ENCODE assay signal across 15 cellular contexts in genomic region chr1:116693759-116694482, GRCh38. TPM values are rescaled to one million over a fixed set of nuclear protein-coding genes. Genes with fewer than 3 reads are reported as not detected.
A peak's percentile ranks its signal among the peaks of the same experiment; 100 is the strongest.
DNase-seq lines count a peak whose midpoint lies in the region; ATAC-seq and TF ChIP-seq lines count a peak whose summit lies in the region.
"Had no signal": no experiment of that assay in that cellular context is flagged by ENCODE, and none has a peak within 500 bp of the region (broad histone marks: within the 10 kb centered on the region; RNA-seq: fewer than 3 reads in every experiment).

No MANE protein-coding gene starts in this region.

- H2BK5ac ChIP-seq in trophoblast cell (ENCODE audit: low read depth, low read length, poor library complexity) = no peak overlapping the region

- no peak overlapping the region for H3K4me2 ChIP-seq in trophoblast cell (ENCODE audit: low read length)

- H2BK120ac ChIP-seq in trophoblast cell (ENCODE audit: insufficient read depth, low read length, poor library complexity) = no peak overlapping the region

- H3K14ac ChIP-seq in trophoblast cell (ENCODE audit: low read length) = no peak overlapping the region

- peak; percentile 88 for ATAC-seq in RWPE2 (ENCODE audit: low read depth)
- no peak for ATAC-seq in WTC11
- no peak for ATAC-seq in GM21423 (IDR thresholded peaks at IDR 0.05; ENCODE audit: unreplicated experiment)
- no peak for ATAC-seq in HG03280 (IDR thresholded peaks at IDR 0.05; ENCODE audit: unreplicated experiment)
- ATAC-seq in GM19035 (IDR thresholded peaks at IDR 0.05; ENCODE audit: unreplicated experiment) = no peak

- no peak overlapping the region for H3K9ac ChIP-seq in trophoblast cell (ENCODE audit: low read length)

- H3K4me1 ChIP-seq in RWPE2 (ENCODE audit: insufficient read depth, poor library complexity, severe bottlenecking) (peaks cover 33% of the 10 kb centered on the region), esophagus (ENCODE audit: control insufficient read depth in 2 of 2, insufficient read depth in 2 of 2, low read length in 1 of 2) (peaks cover 0 to 17% of the 10 kb centered on the region in 2 donors), trophoblast cell (ENCODE audit: control insufficient read depth in 1 of 2, insufficient read depth in 2 of 2, low read length in 2 of 2) (peaks cover 15 to 22% of the 10 kb centered on the region in 2 experiments)

- peaks cover 37% of the 10 kb centered on the region for H3K4me1 Mint-ChIP-seq in WTC11

- no peaks in the 10 kb centered on the region for H3K9me3 ChIP-seq in RWPE2 (ENCODE audit: severe bottlenecking)
- no peaks in the 10 kb centered on the region for H3K9me3 ChIP-seq in esophagus (ENCODE audit: control insufficient read depth in 2 of 2, insufficient read depth in 1 of 2, low read depth in 1 of 2, low read length in 1 of 2)
- no peaks in the 10 kb centered on the region for H3K9me3 ChIP-seq in trophoblast cell (ENCODE audit: insufficient read depth, low read depth, low read length)
- H3K9me3 ChIP-seq: stomach had no signal

- H3K9me3 Mint-ChIP-seq in WTC11 = 0 out of 2 replicates have a peak, but pooled peaks cover 3% of the 10 kb centered on the region
- H3K9me3 Mint-ChIP-seq: activated naive CD8-positive, alpha-beta T cell treated with anti-CD3 and anti-CD28 coated beads, Interleukin-2, amount 10 ng/mL, durations not matched to agents 7 days and 5 days; T-helper 2 cell treated with Interferon-gamma antibody and Interleukin-4, amounts not matched to agents 5 μg/mL and 100 μg/mL, for 36 hours had no signal

- no peak overlapping the region for H3K18ac ChIP-seq in trophoblast cell (ENCODE audit: low read length)

- H2AFZ ChIP-seq in trophoblast cell (ENCODE audit: insufficient read depth, low read length, poor library complexity) = no peak overlapping the region

- H3K36me3 ChIP-seq in RWPE2 (ENCODE audit: low read depth) = no peaks in the 10 kb centered on the region
- no peaks in the 10 kb centered on the region for H3K36me3 ChIP-seq in esophagus (ENCODE audit: control insufficient read depth in 2 of 2, insufficient read depth in 2 of 2, low read length in 1 of 2)
- no peaks in the 10 kb centered on the region for H3K36me3 ChIP-seq in trophoblast cell (ENCODE audit: control insufficient read depth in 1 of 2, insufficient read depth in 2 of 2, low read length in 2 of 2)
- H3K36me3 ChIP-seq: stomach had no signal

- H3K79me2 ChIP-seq in trophoblast cell (ENCODE audit: control insufficient read depth, insufficient read depth, low read length, poor library complexity) = no peaks in the 10 kb centered on the region

- H3K36me3 Mint-ChIP-seq in WTC11 = no peaks in the 10 kb centered on the region
- H3K36me3 Mint-ChIP-seq: activated naive CD8-positive, alpha-beta T cell treated with anti-CD3 and anti-CD28 coated beads, Interleukin-2, amount 10 ng/mL, durations not matched to agents 7 days and 5 days had no signal

- H3K27me3 Mint-ChIP-seq in WTC11 (ENCODE audit: low read depth) = no peaks in the 10 kb centered on the region

- H3K79me1 ChIP-seq in trophoblast cell (ENCODE audit: low read length) = peaks cover 18% of the 10 kb centered on the region

- H3K4me3 ChIP-seq in RWPE2 (ENCODE audit: severe bottlenecking) (no peak overlapping the region), esophagus (ENCODE audit: low read depth in 1 of 2, low read length in 2 of 2) (no peak overlapping the region), trophoblast cell (ENCODE audit: low read depth, low read length) (no peak overlapping the region)
- H3K4me3 ChIP-seq: stomach had no signal

- TF ChIP-seq CTCF in RWPE2 (IDR thresholded peaks at IDR 0.05; ENCODE audit: poor library complexity, severe bottlenecking) (no peak), WTC11 (IDR thresholded peaks at IDR 0.05) (no peak)

- H3K27ac ChIP-seq in RWPE2 (ENCODE audit: poor library complexity, severe bottlenecking) (peak overlapping the region; percentile 68), esophagus (ENCODE audit: low read depth in 2 of 2, low read length in 1 of 2) (peak overlapping the region; percentile 75 to 92), trophoblast cell (ENCODE audit: low read depth, low read length) (no peak overlapping the region)
- H3K27ac ChIP-seq: stomach had no signal

- H3K4me3 Mint-ChIP-seq in WTC11 = no peak overlapping the region
- H3K4me3 Mint-ChIP-seq: activated naive CD8-positive, alpha-beta T cell treated with anti-CD3 and anti-CD28 coated beads, Interleukin-2, amount 10 ng/mL, durations not matched to agents 7 days and 5 days; T-helper 2 cell treated with Interferon-gamma antibody and Interleukin-4, amounts not matched to agents 5 μg/mL and 100 μg/mL, for 36 hours had no signal

- CTCF ChIA-PET in WTC11 (lab: Charles Lee) = interaction anchor here (1.1 kb wide), 1 partner anchor 18 kb away, joined by 4 read pairs; no protein-coding TSS in a partner anchor

- no peak overlapping the region for H4K12ac ChIP-seq in trophoblast cell (ENCODE audit: low read depth, low read length)

- 54 to 65% methylated on average over 5 of the region's 5 CpGs for WGBS in esophagus, 2 donors
- WGBS in trophoblast cell (ENCODE audit: extremely low coverage, insufficient coverage, insufficient read length) = no CpG with 5 or more reads among the region's 5 CpGs

- peak overlapping the region; percentile 23 for H4K91ac ChIP-seq in trophoblast cell (ENCODE audit: low read depth, low read length)

- POLR2A ChIA-PET in WTC11 (lab: Charles Lee) = no interaction called here

- H2BK12ac ChIP-seq in trophoblast cell (ENCODE audit: low read length) = peak overlapping the region; percentile 16

- no peak overlapping the region for H3K4ac ChIP-seq in trophoblast cell (ENCODE audit: low read depth, low read length)

- H4K8ac ChIP-seq in trophoblast cell (ENCODE audit: low read depth, low read length) = no peak overlapping the region

- DNase-seq in GM04503 (ENCODE audit: low read depth) = peak; percentile 27
- peak; percentile 89 for DNase-seq in RWPE2 (ENCODE audit: low spot score)
- peak; percentile 37 to 42 for DNase-seq in trophoblast cell
- no peak for DNase-seq in WTC11 (ENCODE audit: low spot score)
- DNase-seq: activated naive CD8-positive, alpha-beta T cell treated with anti-CD3 and anti-CD28 coated beads, Interleukin-2, amount 10 ng/mL, durations not matched to agents 7 days and 5 days; hippocampal formation; Kasumi-1; NCI-H2107; stimulated activated CD4-positive, alpha-beta T cell treated with anti-CD3 and anti-CD28 coated beads, Interleukin-4, amount 100 ng/mL, for 1 hour; stomach had no signal

- no peak overlapping the region for H3K23ac ChIP-seq in trophoblast cell (ENCODE audit: low read length)

- no peak overlapping the region for H2AK5ac ChIP-seq in trophoblast cell (ENCODE audit: low read length)

- H3K27me3 ChIP-seq in RWPE2 (ENCODE audit: insufficient read depth, poor library complexity, severe bottlenecking) = no peaks in the 10 kb centered on the region
- no peaks in the 10 kb centered on the region for H3K27me3 ChIP-seq in esophagus (ENCODE audit: control insufficient read depth in 1 of 2, insufficient read depth in 2 of 2, low read length in 2 of 2)
- no peaks in the 10 kb centered on the region for H3K27me3 ChIP-seq in trophoblast cell (ENCODE audit: insufficient read depth, low read length)
- H3K27me3 ChIP-seq: stomach had no signal

- H3K27ac Mint-ChIP-seq in WTC11 = no peak overlapping the region
- H3K27ac Mint-ChIP-seq: activated naive CD8-positive, alpha-beta T cell treated with anti-CD3 and anti-CD28 coated beads, Interleukin-2, amount 10 ng/mL, durations not matched to agents 7 days and 5 days; T-helper 2 cell treated with Interferon-gamma antibody and Interleukin-4, amounts not matched to agents 5 μg/mL and 100 μg/mL, for 36 hours had no signal

TF ChIP-seq in WTC11, 78 proteins besides CTCF, POLR2A, EP300 and RAD21 (continues in another document):
- no peak for TF ChIP-seq ZNF219 (CRISPR knock-in tag; IDR thresholded peaks at IDR 0.05; ENCODE audit: borderline replicate concordance)
- TF ChIP-seq CBFB (CRISPR knock-in tag; IDR thresholded peaks at IDR 0.05; ENCODE audit: low read depth) = no peak
- no peak for TF ChIP-seq ZNF512 (CRISPR knock-in tag; IDR thresholded peaks at IDR 0.05; ENCODE audit: borderline replicate concordance)
- TF ChIP-seq PRRX2 (CRISPR knock-in tag; IDR thresholded peaks at IDR 0.05) = no peak

RNA-seq across cellular contexts. Expression of gene IGSF3, which starts 26.4 kb away (rescaled TPM):
- 10 to 100 TPM; 11.0 to 15.5 TPM for polyA plus RNA-seq in esophagus
- 74.5 and 75.3 TPM in 2 replicates for polyA plus RNA-seq in trophoblast cell (2013)
- total RNA-seq in WTC11 (2021) = 31.7 to 32.4 TPM (median 32.1 TPM) in 3 replicates
